ENCODE assay signal across 8 cellular contexts in genomic region chr11:44568706-44569473, GRCh38. TPM values are rescaled to one million over a fixed set of nuclear protein-coding genes. Genes with fewer than 3 reads are reported as not detected.
A peak's percentile ranks its signal among the peaks of the same experiment; 100 is the strongest.
DNase-seq lines count a peak whose midpoint lies in the region; ATAC-seq and FAIRE-seq lines count a peak whose summit lies in the region.

No MANE protein-coding gene starts in this region.

- no peaks in the 10 kb centered on the region for H3K36me3 ChIP-seq in small intestine (ENCODE audit: control insufficient read depth in 2 of 2, insufficient read depth in 2 of 2, low read length in 2 of 2)

- ATAC-seq in GM18861 (IDR thresholded peaks at IDR 0.05; ENCODE audit: unreplicated experiment) (peak; percentile 36), HG03039 (IDR thresholded peaks at IDR 0.05; ENCODE audit: unreplicated experiment) (peak; percentile 43), Right ventricle myocardium superior (ENCODE audit: poor library complexity) (no peak)

- H3K4me1 ChIP-seq in small intestine (ENCODE audit: control insufficient read depth in 2 of 2, insufficient read depth in 1 of 2, low read depth in 1 of 2, low read length in 1 of 2), result peaks cover 19 to 23% of the 10 kb centered on the region in 2 donors

- no peaks in the 10 kb centered on the region for H3K9me3 ChIP-seq in small intestine (ENCODE audit: control insufficient read depth, low read depth)

- 32 to 50% (median 42%) methylated on average over 14 of the region's 14 CpGs for WGBS in small intestine, 3 donors

- FAIRE-seq in small intestine (lab: Jason Lieb, UNC), result no peak

- intact Hi-C loops in Right ventricle myocardium superior (cut with DNase I), result no loop called here

- H3K27ac ChIP-seq in small intestine (ENCODE audit: low read depth in 1 of 2, low read length in 1 of 2), result peak overlapping the region; percentile 7 to 85

- DNase-seq in SIG-M5 (lab: John Stamatoyannopoulos, UW), result peak; percentile 62
- peak; percentile 93 for DNase-seq in activated naive CD4-positive, alpha-beta T cell treated with Interleukin-2 at 50 U/mL for 16 hours
- DNase-seq in Right ventricle myocardium superior, result peak; percentile 83
- DNase-seq in small intestine, result peak; percentile 46
- no peak for DNase-seq in DMS114 treated with DMSO at 0.1 percent for 48 hours (lab: John Stamatoyannopoulos, UW; ENCODE audit: unreplicated experiment)
- no peak for DNase-seq in putamen (ENCODE audit: low spot score)

- no peaks in the 10 kb centered on the region for H3K27me3 ChIP-seq in small intestine (ENCODE audit: control insufficient read depth in 2 of 2, insufficient read depth in 2 of 2, low read length in 2 of 2)

- no peak overlapping the region for H3K4me3 ChIP-seq in small intestine (ENCODE audit: low read depth in 1 of 2, low read length in 2 of 2)

RNA-seq across cellular contexts. Expression of gene CD82, which starts 3.4 kb away (rescaled TPM):
- total RNA-seq in Right ventricle myocardium superior, result 54.6 TPM
- polyA plus RNA-seq in small intestine, result 10 to 100 TPM; 24.2 to 89.2 (median 50.5) TPM

Comparison
In these comparisons a context has a peak if more than half of its experiments do, and no peak if none do; other contexts are left out.
1. DNase-seq: peak in SIG-M5 (single experiment), activated naive CD4-positive, alpha-beta T cell treated with Interleukin-2 at 50 U/mL for 16 hours (single experiment), Right ventricle myocardium superior (single experiment) and small intestine (single experiment); none in DMS114 treated with DMSO at 0.1 percent for 48 hours (single experiment) and putamen (single experiment).